12 cellular contexts compared by ENCODE assay signal in genomic region chr15:25543156-25543555, GRCh38.
DNase-seq lines count a peak whose midpoint lies in the region; ATAC-seq and TF ChIP-seq lines count a peak whose summit lies in the region.
"Had no signal": no experiment of that assay in that cellular context is flagged by ENCODE, and none has a peak within 500 bp of the region (broad histone marks: within the 10 kb centered on the region; RNA-seq: fewer than 3 reads in every experiment).

No MANE protein-coding gene starts in this region.

- no peaks in the 10 kb centered on the region for H3K27me3 Mint-ChIP-seq in osteocyte (ENCODE audit: unreplicated experiment)

- no peaks in the 10 kb centered on the region for H4K20me1 ChIP-seq in PC-3 (ENCODE audit: low read length)

- no peak for ATAC-seq in PC-3
- ATAC-seq in HG03457 (IDR thresholded peaks at IDR 0.05; ENCODE audit: unreplicated experiment): no peak
- no peak for ATAC-seq in HG03571 (IDR thresholded peaks at IDR 0.05; ENCODE audit: unreplicated experiment)
- no peak for ATAC-seq in HG03460 (IDR thresholded peaks at IDR 0.05; ENCODE audit: unreplicated experiment)
- ATAC-seq: Panc1 had no signal

- H3F3A ChIP-seq in PC-3 (ENCODE audit: low read length, unreplicated experiment): no peaks in the 10 kb centered on the region

- BruUV-seq in PC-3 (replicated peaks; lab: Mats Ljungman, UMichigan): no TSS peak

- no peak overlapping the region for H3K4me3 ChIP-seq in PC-3 (ENCODE audit: low read length)
- H3K4me3 ChIP-seq: ovary had no signal

- H3K27me3 ChIP-seq in PC-3 (ENCODE audit: low read length): no peaks in the 10 kb centered on the region
- H3K27me3 ChIP-seq: ovary had no signal

- CTCF ChIA-PET in PC-3 (lab: Charles Lee): no interaction called here

- H3K36me3 ChIP-seq in PC-3 (ENCODE audit: low read depth, low read length): no peaks in the 10 kb centered on the region
- H3K36me3 ChIP-seq: ovary had no signal

- H3K9ac ChIP-seq in PC-3 (ENCODE audit: low read length): no peak overlapping the region

- DNase-seq in DMS79 (lab: John Stamatoyannopoulos, UW) (peak; percentile 23), PC-3 (peak; percentile 44), foreskin melanocyte (peak; percentile 22), osteocyte (ENCODE audit: extremely low spot score, unreplicated experiment) (no peak), SKM-1 (lab: John Stamatoyannopoulos, UW; ENCODE audit: unreplicated experiment) (no peak)
- DNase-seq: DMS153; stimulated activated naive CD4-positive, alpha-beta T cell had no signal

- H3K4me1 Mint-ChIP-seq in osteocyte (ENCODE audit: unreplicated experiment): no peaks in the 10 kb centered on the region

- H3K36me3 Mint-ChIP-seq in osteocyte (ENCODE audit: unreplicated experiment): no peaks in the 10 kb centered on the region

- H3K27ac Mint-ChIP-seq in osteocyte (ENCODE audit: unreplicated experiment): no peak overlapping the region

- H3K79me2 ChIP-seq in PC-3 (ENCODE audit: low read length): no peaks in the 10 kb centered on the region

- TF ChIP-seq CTCF in PC-3 (conservative IDR thresholded peaks at IDR 0.05; ENCODE audit: low read depth, low read length) (no peak), osteocyte (IDR thresholded peaks at IDR 0.05) (peak; percentile 10)

- H3K4me3 Mint-ChIP-seq in osteocyte (ENCODE audit: unreplicated experiment): no peak overlapping the region

- no peaks in the 10 kb centered on the region for H3K9me3 ChIP-seq in PC-3 (ENCODE audit: low read length)
- H3K9me3 ChIP-seq: ovary had no signal

- intact Hi-C loops in PC-3 (cut with micrococcal nuclease): no loop called here

- H3K27ac ChIP-seq in PC-3 (ENCODE audit: low read length): no peak overlapping the region
- H3K27ac ChIP-seq: ovary had no signal

- no peak overlapping the region for H2AFZ ChIP-seq in PC-3 (ENCODE audit: low read length)

- no peaks in the 10 kb centered on the region for H3K9me3 Mint-ChIP-seq in osteocyte (ENCODE audit: unreplicated experiment)

- H3K9me2 ChIP-seq in PC-3 (replicated peaks; ENCODE audit: low read length): no peaks in the 10 kb centered on the region

- no peak overlapping the region for H3K4me2 ChIP-seq in PC-3 (ENCODE audit: low read length)

- POLR2A ChIA-PET in PC-3 (lab: Charles Lee; ENCODE audit: unreplicated experiment): no interaction called here

- H3K4me1 ChIP-seq in PC-3 (ENCODE audit: insufficient read depth, low read length): peaks cover 5% of the 10 kb centered on the region; the same call in 1 of the 2 replicates

Comparison
In these comparisons a context has a peak if more than half of its experiments do, and no peak if none do; other contexts are left out.
1. DNase-seq: peak in DMS79 (single experiment), PC-3 (single experiment) and foreskin melanocyte (single experiment); none in osteocyte (single experiment) and SKM-1 (single experiment).